ENCODE assay signal across 8 cellular contexts in genomic region chr6:140857734-140858380, GRCh38.
DNase-seq lines count a peak whose midpoint lies in the region; ATAC-seq, FAIRE-seq and TF ChIP-seq lines count a peak whose summit lies in the region.

No MANE protein-coding gene starts in this region.

- no peaks in the 10 kb centered on the region for H3K9me3 Mint-ChIP-seq in activated CD8-positive, alpha-beta memory T cell treated with anti-CD3 and anti-CD28 coated beads, Interleukin-2, amount 10 ng/mL, durations not matched to agents 7 days and 5 days (ENCODE audit: low read depth)

- H3K36me3 Mint-ChIP-seq in activated CD8-positive, alpha-beta memory T cell treated with anti-CD3 and anti-CD28 coated beads, Interleukin-2, amount 10 ng/mL, durations not matched to agents 7 days and 5 days = no peaks in the 10 kb centered on the region

- H3K27me3 ChIP-seq in smooth muscle cell (ENCODE audit: low read depth) = no peaks in the 10 kb centered on the region

- CTCF ChIA-PET in HEK293T (lab: Yijun Ruan, JAX) = no interaction called here
- CTCF ChIA-PET in activated CD8-positive, alpha-beta memory T cell treated with anti-CD3 and anti-CD28 coated beads, Interleukin-2, amount 10 ng/mL, durations not matched to agents 7 days and 5 days (lab: Charles Lee) = interaction anchor here (1.3 kb wide), 1 partner anchor 9 kb away, joined by 4 read pairs; no protein-coding TSS in a partner anchor

- no peaks in the 10 kb centered on the region for H3K4me1 Mint-ChIP-seq in activated CD8-positive, alpha-beta memory T cell treated with anti-CD3 and anti-CD28 coated beads, Interleukin-2, amount 10 ng/mL, durations not matched to agents 7 days and 5 days

- H3K27ac ChIP-seq in smooth muscle cell (ENCODE audit: low read depth) = peak overlapping the region; percentile 78

- H3F3A ChIP-seq in smooth muscle cell (ENCODE audit: low read depth) = no peaks in the 10 kb centered on the region

- no peaks in the 10 kb centered on the region for H3K79me2 ChIP-seq in smooth muscle cell (ENCODE audit: low read depth)

- WGBS in smooth muscle cell (ENCODE audit: low lambda C conversion rate) = 97% methylated on average over 1 of the region's 1 CpG

- H3K9me3 ChIP-seq in smooth muscle cell (replicated peaks; ENCODE audit: low read depth) = no peaks in the 10 kb centered on the region

- POLR2A ChIA-PET in HEK293T (lab: Yijun Ruan, JAX) = no interaction called here

- H3K4me3 ChIP-seq in smooth muscle cell = no peak overlapping the region

- peak; percentile 74 for FAIRE-seq in frontal cortex (lab: Jason Lieb, UNC)

- peaks cover 5% of the 10 kb centered on the region for H3K27me3 Mint-ChIP-seq in activated CD8-positive, alpha-beta memory T cell treated with anti-CD3 and anti-CD28 coated beads, Interleukin-2, amount 10 ng/mL, durations not matched to agents 7 days and 5 days

- peak overlapping the region; percentile 41 for H3K4me2 ChIP-seq in smooth muscle cell

- H4K20me1 ChIP-seq in smooth muscle cell (ENCODE audit: low read depth) = no peaks in the 10 kb centered on the region

- peak overlapping the region; percentile 48 for H3K9ac ChIP-seq in smooth muscle cell (ENCODE audit: low read depth)

- no peak overlapping the region for H3K27ac Mint-ChIP-seq in activated CD8-positive, alpha-beta memory T cell treated with anti-CD3 and anti-CD28 coated beads, Interleukin-2, amount 10 ng/mL, durations not matched to agents 7 days and 5 days

- ATAC-seq in GM21423 (IDR thresholded peaks at IDR 0.05; ENCODE audit: unreplicated experiment) (no peak), HG02973 (IDR thresholded peaks at IDR 0.05; ENCODE audit: unreplicated experiment) (no peak), GM19463 (IDR thresholded peaks at IDR 0.05; ENCODE audit: unreplicated experiment) (no peak)
- ATAC-seq in activated CD8-positive, alpha-beta memory T cell treated with anti-CD3 and anti-CD28 coated beads, Interleukin-2, amount 10 ng/mL, durations not matched to agents 7 days and 5 days = no peak

- no peak overlapping the region for H3K4me3 Mint-ChIP-seq in activated CD8-positive, alpha-beta memory T cell treated with anti-CD3 and anti-CD28 coated beads, Interleukin-2, amount 10 ng/mL, durations not matched to agents 7 days and 5 days

- no peak for TF ChIP-seq CTCF in smooth muscle cell (IDR thresholded peaks at IDR 0.05; ENCODE audit: borderline replicate concordance, insufficient read depth, poor library complexity, severe bottlenecking)

- H2AFZ ChIP-seq in smooth muscle cell (ENCODE audit: low read depth) = peak overlapping the region; percentile 11

- no peaks in the 10 kb centered on the region for H3K36me3 ChIP-seq in smooth muscle cell (ENCODE audit: low read depth)

- H3K4me1 ChIP-seq in smooth muscle cell (ENCODE audit: low read depth) = no peaks in the 10 kb centered on the region

- peak; percentile 14 for DNase-seq in HEK293T (ENCODE audit: extremely low spot score)
- peak; percentile 0 for DNase-seq in SHP77 treated with DMSO at 0.1 percent for 48 hours (lab: John Stamatoyannopoulos, UW)
- DNase-seq in frontal cortex (ENCODE audit: low spot score in 2 of 2) = peak; percentile 1 to 17
- DNase-seq in smooth muscle cell (lab: John Stamatoyannopoulos, UW; ENCODE audit: unreplicated experiment) = no peak
- no peak for DNase-seq in activated CD8-positive, alpha-beta memory T cell treated with anti-CD3 and anti-CD28 coated beads, Interleukin-2, amount 10 ng/mL, durations not matched to agents 7 days and 5 days

TF ChIP-seq in HEK293T, 16 proteins besides CTCF, POLR2A, EP300 and RAD21:
- TF ChIP-seq TARDBP (IDR thresholded peaks at IDR 0.05) (no peak), SUZ12 (IDR thresholded peaks at IDR 0.05) (no peak), ELF4 (IDR thresholded peaks at IDR 0.05) (no peak), LEF1 (IDR thresholded peaks at IDR 0.05; ENCODE audit: borderline replicate concordance) (no peak), NFRKB (IDR thresholded peaks at IDR 0.05) (no peak), HDGF (IDR thresholded peaks at IDR 0.05; ENCODE audit: borderline replicate concordance) (no peak), SP1 (IDR thresholded peaks at IDR 0.05) (no peak), ZNF384 (IDR thresholded peaks at IDR 0.05) (no peak), FOXA1 (IDR thresholded peaks at IDR 0.05) (no peak), L3MBTL2 (conservative IDR thresholded peaks at IDR 0.05) (no peak)

Comparison
In these comparisons a context has a peak if more than half of its experiments do, and no peak if none do; other contexts are left out.
1. DNase-seq: peak in HEK293T (single experiment), SHP77 treated with DMSO at 0.1 percent for 48 hours (single experiment) and frontal cortex (2 of 2); none in smooth muscle cell (single experiment) and activated CD8-positive, alpha-beta memory T cell treated with anti-CD3 and anti-CD28 coated beads, Interleukin-2, amount 10 ng/mL, durations not matched to agents 7 days and 5 days (single experiment).